Comparison of ENCODE assay signal across 2 cellular contexts in the genomic region with DNA sequence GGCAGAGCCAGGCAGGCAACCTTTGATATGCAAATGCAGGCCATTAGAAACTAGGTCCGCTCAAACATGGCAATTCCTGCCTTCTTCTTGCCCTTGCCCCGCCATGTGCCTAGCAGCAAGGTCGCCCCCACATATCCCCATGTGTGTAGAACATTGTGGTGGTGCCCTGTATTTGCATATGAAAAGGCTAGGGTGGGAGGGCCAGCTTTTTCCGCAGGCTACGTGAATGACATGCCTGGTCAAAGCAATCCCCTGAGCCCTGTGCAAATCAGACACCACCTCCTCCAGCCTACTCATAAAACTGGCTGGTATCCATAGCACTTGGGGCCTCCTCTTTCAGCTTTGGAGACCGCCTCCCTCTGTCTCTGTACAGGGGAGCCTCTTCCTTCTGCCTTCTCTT.
TF ChIP-seq lines count a peak whose summit lies in the region.

No MANE protein-coding gene starts in this region.

TF ChIP-seq in HEK293, 187 proteins besides CTCF, POLR2A, EP300 and RAD21:
- TF ChIP-seq ZNF560 (tag by site-specific recombination; IDR thresholded peaks at IDR 0.05; ENCODE audit: borderline replicate concordance) (no peak), ZFHX2 (tag by site-specific recombination; conservative IDR thresholded peaks at IDR 0.05) (0 out of 2 replicates have a peak, but pooled peaks have one; percentile 11)

TF ChIP-seq in H1, 55 proteins besides CTCF, POLR2A, EP300 and RAD21:
- TF ChIP-seq, protein P1, sequence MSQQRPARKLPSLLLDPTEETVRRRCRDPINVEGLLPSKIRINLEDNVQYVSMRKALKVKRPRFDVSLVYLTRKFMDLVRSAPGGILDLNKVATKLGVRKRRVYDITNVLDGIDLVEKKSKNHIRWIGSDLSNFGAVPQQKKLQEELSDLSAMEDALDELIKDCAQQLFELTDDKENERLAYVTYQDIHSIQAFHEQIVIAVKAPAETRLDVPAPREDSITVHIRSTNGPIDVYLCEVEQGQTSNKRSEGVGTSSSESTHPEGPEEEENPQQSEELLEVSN (IDR thresholded peaks at IDR 0.05): peak; percentile 41; the same call in 1 of the 2 replicates
- TF ChIP-seq HDAC2 (IDR thresholded peaks at IDR 0.05; ENCODE audit: borderline replicate concordance in 1 of 2, low read depth in 2 of 2, low read length in 2 of 2) (no peak), SP1 (IDR thresholded peaks at IDR 0.05; ENCODE audit: low read depth, low read length) (no peak), BRCA1 (IDR thresholded peaks at IDR 0.05; ENCODE audit: low read depth, low read length) (no peak), JUN (IDR thresholded peaks at IDR 0.05; ENCODE audit: low read depth, low read length) (no peak)
- TF ChIP-seq, protein P2, sequence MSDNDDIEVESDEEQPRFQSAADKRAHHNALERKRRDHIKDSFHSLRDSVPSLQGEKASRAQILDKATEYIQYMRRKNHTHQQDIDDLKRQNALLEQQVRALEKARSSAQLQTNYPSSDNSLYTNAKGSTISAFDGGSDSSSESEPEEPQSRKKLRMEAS (IDR thresholded peaks at IDR 0.05): peak; percentile 65
- TF ChIP-seq, protein P3, sequence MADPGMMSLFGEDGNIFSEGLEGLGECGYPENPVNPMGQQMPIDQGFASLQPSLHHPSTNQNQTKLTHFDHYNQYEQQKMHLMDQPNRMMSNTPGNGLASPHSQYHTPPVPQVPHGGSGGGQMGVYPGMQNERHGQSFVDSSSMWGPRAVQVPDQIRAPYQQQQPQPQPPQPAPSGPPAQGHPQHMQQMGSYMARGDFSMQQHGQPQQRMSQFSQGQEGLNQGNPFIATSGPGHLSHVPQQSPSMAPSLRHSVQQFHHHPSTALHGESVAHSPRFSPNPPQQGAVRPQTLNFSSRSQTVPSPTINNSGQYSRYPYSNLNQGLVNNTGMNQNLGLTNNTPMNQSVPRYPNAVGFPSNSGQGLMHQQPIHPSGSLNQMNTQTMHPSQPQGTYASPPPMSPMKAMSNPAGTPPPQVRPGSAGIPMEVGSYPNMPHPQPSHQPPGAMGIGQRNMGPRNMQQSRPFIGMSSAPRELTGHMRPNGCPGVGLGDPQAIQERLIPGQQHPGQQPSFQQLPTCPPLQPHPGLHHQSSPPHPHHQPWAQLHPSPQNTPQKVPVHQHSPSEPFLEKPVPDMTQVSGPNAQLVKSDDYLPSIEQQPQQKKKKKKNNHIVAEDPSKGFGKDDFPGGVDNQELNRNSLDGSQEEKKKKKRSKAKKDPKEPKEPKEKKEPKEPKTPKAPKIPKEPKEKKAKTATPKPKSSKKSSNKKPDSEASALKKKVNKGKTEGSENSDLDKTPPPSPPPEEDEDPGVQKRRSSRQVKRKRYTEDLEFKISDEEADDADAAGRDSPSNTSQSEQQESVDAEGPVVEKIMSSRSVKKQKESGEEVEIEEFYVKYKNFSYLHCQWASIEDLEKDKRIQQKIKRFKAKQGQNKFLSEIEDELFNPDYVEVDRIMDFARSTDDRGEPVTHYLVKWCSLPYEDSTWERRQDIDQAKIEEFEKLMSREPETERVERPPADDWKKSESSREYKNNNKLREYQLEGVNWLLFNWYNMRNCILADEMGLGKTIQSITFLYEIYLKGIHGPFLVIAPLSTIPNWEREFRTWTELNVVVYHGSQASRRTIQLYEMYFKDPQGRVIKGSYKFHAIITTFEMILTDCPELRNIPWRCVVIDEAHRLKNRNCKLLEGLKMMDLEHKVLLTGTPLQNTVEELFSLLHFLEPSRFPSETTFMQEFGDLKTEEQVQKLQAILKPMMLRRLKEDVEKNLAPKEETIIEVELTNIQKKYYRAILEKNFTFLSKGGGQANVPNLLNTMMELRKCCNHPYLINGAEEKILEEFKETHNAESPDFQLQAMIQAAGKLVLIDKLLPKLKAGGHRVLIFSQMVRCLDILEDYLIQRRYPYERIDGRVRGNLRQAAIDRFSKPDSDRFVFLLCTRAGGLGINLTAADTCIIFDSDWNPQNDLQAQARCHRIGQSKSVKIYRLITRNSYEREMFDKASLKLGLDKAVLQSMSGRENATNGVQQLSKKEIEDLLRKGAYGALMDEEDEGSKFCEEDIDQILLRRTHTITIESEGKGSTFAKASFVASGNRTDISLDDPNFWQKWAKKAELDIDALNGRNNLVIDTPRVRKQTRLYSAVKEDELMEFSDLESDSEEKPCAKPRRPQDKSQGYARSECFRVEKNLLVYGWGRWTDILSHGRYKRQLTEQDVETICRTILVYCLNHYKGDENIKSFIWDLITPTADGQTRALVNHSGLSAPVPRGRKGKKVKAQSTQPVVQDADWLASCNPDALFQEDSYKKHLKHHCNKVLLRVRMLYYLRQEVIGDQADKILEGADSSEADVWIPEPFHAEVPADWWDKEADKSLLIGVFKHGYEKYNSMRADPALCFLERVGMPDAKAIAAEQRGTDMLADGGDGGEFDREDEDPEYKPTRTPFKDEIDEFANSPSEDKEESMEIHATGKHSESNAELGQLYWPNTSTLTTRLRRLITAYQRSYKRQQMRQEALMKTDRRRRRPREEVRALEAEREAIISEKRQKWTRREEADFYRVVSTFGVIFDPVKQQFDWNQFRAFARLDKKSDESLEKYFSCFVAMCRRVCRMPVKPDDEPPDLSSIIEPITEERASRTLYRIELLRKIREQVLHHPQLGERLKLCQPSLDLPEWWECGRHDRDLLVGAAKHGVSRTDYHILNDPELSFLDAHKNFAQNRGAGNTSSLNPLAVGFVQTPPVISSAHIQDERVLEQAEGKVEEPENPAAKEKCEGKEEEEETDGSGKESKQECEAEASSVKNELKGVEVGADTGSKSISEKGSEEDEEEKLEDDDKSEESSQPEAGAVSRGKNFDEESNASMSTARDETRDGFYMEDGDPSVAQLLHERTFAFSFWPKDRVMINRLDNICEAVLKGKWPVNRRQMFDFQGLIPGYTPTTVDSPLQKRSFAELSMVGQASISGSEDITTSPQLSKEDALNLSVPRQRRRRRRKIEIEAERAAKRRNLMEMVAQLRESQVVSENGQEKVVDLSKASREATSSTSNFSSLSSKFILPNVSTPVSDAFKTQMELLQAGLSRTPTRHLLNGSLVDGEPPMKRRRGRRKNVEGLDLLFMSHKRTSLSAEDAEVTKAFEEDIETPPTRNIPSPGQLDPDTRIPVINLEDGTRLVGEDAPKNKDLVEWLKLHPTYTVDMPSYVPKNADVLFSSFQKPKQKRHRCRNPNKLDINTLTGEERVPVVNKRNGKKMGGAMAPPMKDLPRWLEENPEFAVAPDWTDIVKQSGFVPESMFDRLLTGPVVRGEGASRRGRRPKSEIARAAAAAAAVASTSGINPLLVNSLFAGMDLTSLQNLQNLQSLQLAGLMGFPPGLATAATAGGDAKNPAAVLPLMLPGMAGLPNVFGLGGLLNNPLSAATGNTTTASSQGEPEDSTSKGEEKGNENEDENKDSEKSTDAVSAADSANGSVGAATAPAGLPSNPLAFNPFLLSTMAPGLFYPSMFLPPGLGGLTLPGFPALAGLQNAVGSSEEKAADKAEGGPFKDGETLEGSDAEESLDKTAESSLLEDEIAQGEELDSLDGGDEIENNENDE (IDR thresholded peaks at IDR 0.05; ENCODE audit: insufficient replicate concordance, low read length): no peak
